Comparison of ENCODE assay signal across 8 cellular contexts in genomic region chrX:154371771-154372300, GRCh38. TPM values are rescaled to one million over a fixed set of nuclear protein-coding genes. Genes with fewer than 3 reads are reported as not detected.
DNase-seq lines count a peak whose midpoint lies in the region; ATAC-seq, FAIRE-seq and TF ChIP-seq lines count a peak whose summit lies in the region.

No MANE protein-coding gene starts in this region.

- no peak for FAIRE-seq in urothelium cell line (lab: Jason Lieb, UNC)

- peak; percentile 5 for ATAC-seq in GM18873 (IDR thresholded peaks at IDR 0.05; ENCODE audit: low FRiP score, unreplicated experiment)
- no peak for ATAC-seq in sciatic nerve

- peak overlapping the region; percentile 47; the same call in 1 of the 2 replicates for H3K9ac ChIP-seq in HUES64 (ENCODE audit: low read depth, low read length)

- H3K9me3 ChIP-seq in HUES64 (ENCODE audit: insufficient read depth, low read depth, low read length) (no peaks in the 10 kb centered on the region), neutrophil (no peaks in the 10 kb centered on the region)

- H3K4me1 Mint-ChIP-seq in dendritic cell treated with granulocyte-macrophage colony-stimulating factor and Interleukin-4, amounts not matched to agents 40 ng/mL and 50 ng/mL, for 4 days (ENCODE audit: low read depth): peaks cover 38% of the 10 kb centered on the region

- intact Hi-C loops in dendritic cell treated with granulocyte-macrophage colony-stimulating factor and Interleukin-4, amounts not matched to agents 40 ng/mL and 50 ng/mL, for 4 days (cut with micrococcal nuclease): no loop called here
- intact Hi-C loops in sciatic nerve (cut with DNase I): no loop called here

- DNase-seq in sciatic nerve (ENCODE audit: low spot score) (no peak), DMS114 treated with DMSO at 0.1 percent for 48 hours (lab: John Stamatoyannopoulos, UW; ENCODE audit: unreplicated experiment) (no peak), urothelium cell line (ENCODE audit: low spot score) (no peak), AG08396 (ENCODE audit: low spot score) (no peak)

- H3K27ac Mint-ChIP-seq in dendritic cell treated with granulocyte-macrophage colony-stimulating factor and Interleukin-4, amounts not matched to agents 40 ng/mL and 50 ng/mL, for 4 days: peak overlapping the region; percentile 79

- peak overlapping the region; percentile 77 for H3K4me3 Mint-ChIP-seq in dendritic cell treated with granulocyte-macrophage colony-stimulating factor and Interleukin-4, amounts not matched to agents 40 ng/mL and 50 ng/mL, for 4 days

- peak overlapping the region; percentile 59 for H3K4me3 ChIP-seq in HUES64 (ENCODE audit: low read length)
- H3K4me3 ChIP-seq in neutrophil (ENCODE audit: low read depth in 1 of 2, low read length in 1 of 2): peak overlapping the region; percentile 73 to 91

- peaks cover 32% of the 10 kb centered on the region for H3K36me3 Mint-ChIP-seq in dendritic cell treated with granulocyte-macrophage colony-stimulating factor and Interleukin-4, amounts not matched to agents 40 ng/mL and 50 ng/mL, for 4 days (ENCODE audit: low read depth)

- H3K4me1 ChIP-seq in HUES64 (ENCODE audit: insufficient read depth, low read length) (peaks cover 7% of the 10 kb centered on the region; the same call in 1 of the 2 replicates), neutrophil (ENCODE audit: control insufficient read depth in 1 of 2, insufficient read depth in 1 of 2, low read depth in 1 of 2, low read length in 1 of 2) (peaks cover 48 to 52% of the 10 kb centered on the region in 2 experiments)

- H3K27me3 ChIP-seq in HUES64 (ENCODE audit: insufficient read depth, low read length) (peaks cover 6% of the 10 kb centered on the region; the same call in 1 of the 2 replicates), neutrophil (no peaks in the 10 kb centered on the region)

- 7% methylated on average over 45 of the region's 45 CpGs for WGBS in HUES64

- H3K36me3 ChIP-seq in HUES64 (ENCODE audit: insufficient read depth, low read length): peaks cover 21% of the 10 kb centered on the region
- H3K36me3 ChIP-seq in neutrophil: peaks cover 12% of the 10 kb centered on the region

- TF ChIP-seq CTCF in neutrophil (IDR thresholded peaks at IDR 0.05): no peak

- H3K27ac ChIP-seq in HUES64 (ENCODE audit: low read depth, low read length) (peak overlapping the region; percentile 53; the same call in 1 of the 2 replicates), neutrophil (peak overlapping the region; percentile 97)

- no peaks in the 10 kb centered on the region for H3K27me3 Mint-ChIP-seq in dendritic cell treated with granulocyte-macrophage colony-stimulating factor and Interleukin-4, amounts not matched to agents 40 ng/mL and 50 ng/mL, for 4 days

- no peaks in the 10 kb centered on the region for H3K9me3 Mint-ChIP-seq in dendritic cell treated with granulocyte-macrophage colony-stimulating factor and Interleukin-4, amounts not matched to agents 40 ng/mL and 50 ng/mL, for 4 days

RNA-seq across cellular contexts. Expression of gene FLNA, which starts 2.6 kb away (rescaled TPM):
- 558 TPM for polyA plus RNA-seq in HUES64 (2013, experiment 1 of 2)
- polyA plus RNA-seq in HUES64 (2013, experiment 2 of 2): 531 TPM
- total RNA-seq in sciatic nerve: 1,228 TPM

RNA-seq across cellular contexts. Expression of gene EMD, which starts 7.3 kb away (rescaled TPM):
- 78.8 TPM for polyA plus RNA-seq in HUES64 (2013, experiment 1 of 2)
- polyA plus RNA-seq in HUES64 (2013, experiment 2 of 2): 81.5 TPM
- 61.5 TPM for total RNA-seq in sciatic nerve

RNA-seq across cellular contexts. Expression of gene RPL10, which starts 26.3 kb away (rescaled TPM):
- polyA plus RNA-seq in HUES64 (2013, experiment 1 of 2): 2,446 TPM
- 2,506 TPM for polyA plus RNA-seq in HUES64 (2013, experiment 2 of 2)
- 2,095 TPM for total RNA-seq in sciatic nerve

RNA-seq across cellular contexts. Expression of gene DNASE1L1, which starts 37.2 kb away (rescaled TPM):
- 6.3 TPM for polyA plus RNA-seq in HUES64 (2013, experiment 1 of 2)
- polyA plus RNA-seq in HUES64 (2013, experiment 2 of 2): 7.5 TPM
- 18.4 TPM for total RNA-seq in sciatic nerve

RNA-seq across cellular contexts. Expression of gene TAFAZZIN, which starts 39.5 kb away (rescaled TPM):
- polyA plus RNA-seq in HUES64 (2013, experiment 1 of 2): 11.5 TPM
- 20.0 TPM for polyA plus RNA-seq in HUES64 (2013, experiment 2 of 2)
- 56.7 TPM for total RNA-seq in sciatic nerve
